1 cellular context compared by ENCODE assay signal in the genomic region with DNA sequence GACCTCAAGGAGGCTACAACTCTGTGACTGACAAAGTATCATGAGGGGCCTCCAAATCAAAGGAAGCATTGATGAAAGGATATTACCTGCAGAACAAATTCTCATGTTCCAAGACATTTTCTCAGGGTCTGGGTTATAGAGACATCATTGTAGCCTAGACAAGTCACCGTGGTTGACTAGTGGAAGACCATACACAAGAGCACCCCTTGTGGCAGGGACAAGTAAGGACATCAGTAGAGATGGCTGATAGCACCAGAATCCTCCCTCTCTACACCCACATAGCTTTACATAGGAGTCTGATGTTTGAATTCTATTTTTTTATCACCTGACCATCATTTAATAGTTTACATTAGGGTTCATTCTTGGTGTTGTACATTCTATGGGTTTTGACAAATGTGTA.
A peak's percentile ranks its signal among the peaks of the same experiment; 100 is the strongest.
TF ChIP-seq lines count a peak whose summit lies in the region.

No MANE protein-coding gene starts in this region.

TF ChIP-seq in HepG2, 621 proteins besides CTCF, POLR2A, EP300 and RAD21:
- TF ChIP-seq, protein P1, sequence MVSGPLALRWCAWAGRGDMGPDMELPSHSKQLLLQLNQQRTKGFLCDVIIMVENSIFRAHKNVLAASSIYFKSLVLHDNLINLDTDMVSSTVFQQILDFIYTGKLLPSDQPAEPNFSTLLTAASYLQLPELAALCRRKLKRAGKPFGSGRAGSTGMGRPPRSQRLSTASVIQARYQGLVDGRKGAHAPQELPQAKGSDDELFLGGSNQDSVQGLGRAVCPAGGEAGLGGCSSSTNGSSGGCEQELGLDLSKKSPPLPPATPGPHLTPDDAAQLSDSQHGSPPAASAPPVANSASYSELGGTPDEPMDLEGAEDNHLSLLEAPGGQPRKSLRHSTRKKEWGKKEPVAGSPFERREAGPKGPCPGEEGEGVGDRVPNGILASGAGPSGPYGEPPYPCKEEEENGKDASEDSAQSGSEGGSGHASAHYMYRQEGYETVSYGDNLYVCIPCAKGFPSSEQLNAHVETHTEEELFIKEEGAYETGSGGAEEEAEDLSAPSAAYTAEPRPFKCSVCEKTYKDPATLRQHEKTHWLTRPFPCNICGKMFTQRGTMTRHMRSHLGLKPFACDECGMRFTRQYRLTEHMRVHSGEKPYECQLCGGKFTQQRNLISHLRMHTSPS (CRISPR knock-in tag; IDR thresholded peaks at IDR 0.05; ENCODE audit: low read depth), result no peak
- TF ChIP-seq, protein P2, sequence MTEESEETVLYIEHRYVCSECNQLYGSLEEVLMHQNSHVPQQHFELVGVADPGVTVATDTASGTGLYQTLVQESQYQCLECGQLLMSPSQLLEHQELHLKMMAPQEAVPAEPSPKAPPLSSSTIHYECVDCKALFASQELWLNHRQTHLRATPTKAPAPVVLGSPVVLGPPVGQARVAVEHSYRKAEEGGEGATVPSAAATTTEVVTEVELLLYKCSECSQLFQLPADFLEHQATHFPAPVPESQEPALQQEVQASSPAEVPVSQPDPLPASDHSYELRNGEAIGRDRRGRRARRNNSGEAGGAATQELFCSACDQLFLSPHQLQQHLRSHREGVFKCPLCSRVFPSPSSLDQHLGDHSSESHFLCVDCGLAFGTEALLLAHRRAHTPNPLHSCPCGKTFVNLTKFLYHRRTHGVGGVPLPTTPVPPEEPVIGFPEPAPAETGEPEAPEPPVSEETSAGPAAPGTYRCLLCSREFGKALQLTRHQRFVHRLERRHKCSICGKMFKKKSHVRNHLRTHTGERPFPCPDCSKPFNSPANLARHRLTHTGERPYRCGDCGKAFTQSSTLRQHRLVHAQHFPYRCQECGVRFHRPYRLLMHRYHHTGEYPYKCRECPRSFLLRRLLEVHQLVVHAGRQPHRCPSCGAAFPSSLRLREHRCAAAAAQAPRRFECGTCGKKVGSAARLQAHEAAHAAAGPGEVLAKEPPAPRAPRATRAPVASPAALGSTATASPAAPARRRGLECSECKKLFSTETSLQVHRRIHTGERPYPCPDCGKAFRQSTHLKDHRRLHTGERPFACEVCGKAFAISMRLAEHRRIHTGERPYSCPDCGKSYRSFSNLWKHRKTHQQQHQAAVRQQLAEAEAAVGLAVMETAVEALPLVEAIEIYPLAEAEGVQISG (CRISPR knock-in tag; IDR thresholded peaks at IDR 0.05), result peak; percentile 96
